In genomic region chr10:7193369-7193768, GRCh38 we compare ENCODE assay signal across 12 cellular contexts.
A peak's percentile ranks its signal among the peaks of the same experiment; 100 is the strongest.
DNase-seq lines count a peak whose midpoint lies in the region; ATAC-seq and TF ChIP-seq lines count a peak whose summit lies in the region.
"Had no signal": no experiment of that assay in that cellular context is flagged by ENCODE, and none has a peak within 500 bp of the region (broad histone marks: within the 10 kb centered on the region; RNA-seq: fewer than 3 reads in every experiment).

No MANE protein-coding gene starts in this region.

- peak overlapping the region; percentile 98 for H3K27ac Mint-ChIP-seq in CD8-positive, alpha-beta T cell
- H3K27ac Mint-ChIP-seq in activated T-helper 2 cell treated with anti-CD3 and anti-CD28 coated beads, Interferon-gamma antibody, Interleukin-2, Interleukin-4, amounts not matched to agents 10 μg/mL and 5 μg/mL and 100 μg/mL, durations not matched to agents 14 hours and 24 hours and 36 hours, result peak overlapping the region; percentile 97
- H3K27ac Mint-ChIP-seq: nephron had no signal

- H3K4me1 Mint-ChIP-seq in CD8-positive, alpha-beta T cell (ENCODE audit: low read depth), result peaks cover 68% of the 10 kb centered on the region
- H3K4me1 Mint-ChIP-seq in activated T-helper 2 cell treated with anti-CD3 and anti-CD28 coated beads, Interferon-gamma antibody, Interleukin-2, Interleukin-4, amounts not matched to agents 10 μg/mL and 5 μg/mL and 100 μg/mL, durations not matched to agents 14 hours and 24 hours and 36 hours (ENCODE audit: low read depth), result peaks cover 54% of the 10 kb centered on the region

- TF ChIP-seq CTCF in CD8-positive, alpha-beta T cell (IDR thresholded peaks at IDR 0.05), result no peak

- H3K4me1 ChIP-seq in CD8-positive, alpha-beta T cell (ENCODE audit: insufficient read depth, low read length), result peaks cover 66% of the 10 kb centered on the region

- H3K27me3 Mint-ChIP-seq in CD8-positive, alpha-beta T cell (ENCODE audit: low read depth), result no peaks in the 10 kb centered on the region
- no peaks in the 10 kb centered on the region for H3K27me3 Mint-ChIP-seq in activated T-helper 2 cell treated with anti-CD3 and anti-CD28 coated beads, Interferon-gamma antibody, Interleukin-2, Interleukin-4, amounts not matched to agents 10 μg/mL and 5 μg/mL and 100 μg/mL, durations not matched to agents 14 hours and 24 hours and 36 hours (ENCODE audit: low read depth)

- no peaks in the 10 kb centered on the region for H3K9me3 ChIP-seq in CD8-positive, alpha-beta T cell (ENCODE audit: low read length)

- intact Hi-C loops in CD8-positive, alpha-beta T cell (cut with DNase I, micrococcal nuclease), result loop anchor here (2.0 to 10.0 kb wide), 4 partner anchors 65 to 269 kb away; no protein-coding TSS in a partner anchor
- intact Hi-C loops in activated T-helper 2 cell treated with anti-CD3 and anti-CD28 coated beads, Interferon-gamma antibody, Interleukin-2, Interleukin-4, amounts not matched to agents 10 μg/mL and 5 μg/mL and 100 μg/mL, durations not matched to agents 14 hours and 24 hours and 36 hours (cut with micrococcal nuclease), result loop anchor here (1.0 to 5.0 kb wide), 6 partner anchors 8 to 267 kb away; no protein-coding TSS in a partner anchor

- H3K27ac ChIP-seq in CD8-positive, alpha-beta T cell (ENCODE audit: low read depth, low read length), result peak overlapping the region; percentile 55

- DNase-seq in CD8-positive, alpha-beta T cell, result peak in 3 of 7 experiments; percentile 21 to 29 (median 25)
- peak; percentile 9 for DNase-seq in M059J (ENCODE audit: low read depth)
- peak; percentile 23 for DNase-seq in activated T-helper 2 cell treated with anti-CD3 and anti-CD28 coated beads, Interferon-gamma antibody, Interleukin-2, Interleukin-4, amounts not matched to agents 10 μg/mL and 5 μg/mL and 100 μg/mL, durations not matched to agents 14 hours and 24 hours and 36 hours (ENCODE audit: low spot score)
- peak; percentile 7 to 23 for DNase-seq in stimulated activated CD4-positive, alpha-beta T cell treated with anti-CD3 and anti-CD28 coated beads, Interleukin-1b, Interleukin-23, amount 100 ng/mL, for 4 hours (ENCODE audit: low read depth in 2 of 2)
- DNase-seq in hepatic stellate cell (ENCODE audit: low spot score), result no peak
- DNase-seq: C1 segment of cervical spinal cord, hippocampal formation, NCI-H446 treated with DMSO at 0.1 percent for 48 hours had no signal

- peak overlapping the region; percentile 82 for H3K4me3 Mint-ChIP-seq in CD8-positive, alpha-beta T cell
- peak overlapping the region; percentile 58 for H3K4me3 Mint-ChIP-seq in activated T-helper 2 cell treated with anti-CD3 and anti-CD28 coated beads, Interferon-gamma antibody, Interleukin-2, Interleukin-4, amounts not matched to agents 10 μg/mL and 5 μg/mL and 100 μg/mL, durations not matched to agents 14 hours and 24 hours and 36 hours (ENCODE audit: low read depth)
- H3K4me3 Mint-ChIP-seq: nephron had no signal

- H3K36me3 ChIP-seq in CD8-positive, alpha-beta T cell (ENCODE audit: insufficient read depth, low read length), result peaks cover 5% of the 10 kb centered on the region

- H3K9me3 Mint-ChIP-seq in CD8-positive, alpha-beta T cell, result no peaks in the 10 kb centered on the region
- H3K9me3 Mint-ChIP-seq in activated T-helper 2 cell treated with anti-CD3 and anti-CD28 coated beads, Interferon-gamma antibody, Interleukin-2, Interleukin-4, amounts not matched to agents 10 μg/mL and 5 μg/mL and 100 μg/mL, durations not matched to agents 14 hours and 24 hours and 36 hours, result peaks cover 33% of the 10 kb centered on the region

- CTCF ChIA-PET in CD8-positive, alpha-beta T cell (lab: Charles Lee), result interaction anchor here (1.1 to 1.6 kb wide), 3 partner anchors 10 to 278 kb away, joined by 3 to 9 read pairs (median 3); no protein-coding TSS in a partner anchor

- POLR2A ChIA-PET in CD8-positive, alpha-beta T cell (lab: Charles Lee), result interaction anchor here (1.0 to 1.8 kb wide), 4 partner anchors 14 to 218 kb away, joined by 3 to 7 read pairs (median 4); no protein-coding TSS in a partner anchor

- H3K4me3 ChIP-seq in CD8-positive, alpha-beta T cell (ENCODE audit: low read depth, low read length), result peak overlapping the region; percentile 36

- ATAC-seq in CD8-positive, alpha-beta T cell, result peak; percentile 45
- ATAC-seq in GM19035 (IDR thresholded peaks at IDR 0.05; ENCODE audit: unreplicated experiment) (no peak), GM19455 (IDR thresholded peaks at IDR 0.05; ENCODE audit: unreplicated experiment) (no peak), GM19452 (IDR thresholded peaks at IDR 0.05; ENCODE audit: unreplicated experiment) (no peak)

- no peaks in the 10 kb centered on the region for H3K27me3 ChIP-seq in CD8-positive, alpha-beta T cell (ENCODE audit: insufficient read depth, low read length)

- H3K36me3 Mint-ChIP-seq in CD8-positive, alpha-beta T cell, result peaks cover 60% of the 10 kb centered on the region
- peaks cover 86% of the 10 kb centered on the region for H3K36me3 Mint-ChIP-seq in activated T-helper 2 cell treated with anti-CD3 and anti-CD28 coated beads, Interferon-gamma antibody, Interleukin-2, Interleukin-4, amounts not matched to agents 10 μg/mL and 5 μg/mL and 100 μg/mL, durations not matched to agents 14 hours and 24 hours and 36 hours (ENCODE audit: low read depth)
